ENCODE assay signal across 1 cellular context in genomic region chr16:807345-808251, GRCh38.
A peak's percentile ranks its signal among the peaks of the same experiment; 100 is the strongest.
TF ChIP-seq lines count a peak whose summit lies in the region.

No MANE protein-coding gene starts in this region.

TF ChIP-seq in GM12878, 131 proteins besides CTCF, POLR2A, EP300 and RAD21 (continued from another document):
- TF ChIP-seq E4F1 (IDR thresholded peaks at IDR 0.05; ENCODE audit: borderline replicate concordance, partially characterized antibody) (peak; percentile 74), RFX5 (IDR thresholded peaks at IDR 0.05; ENCODE audit: low read depth, low read length) (0 out of 2 replicates have a peak, but pooled peaks have one; percentile 36), POLR2AphosphoS2 (IDR thresholded peaks at IDR 0.05; ENCODE audit: low read depth, low read length) (0 out of 2 replicates have a peak, but pooled peaks have one; percentile 47), PKNOX1 (IDR thresholded peaks at IDR 0.05) (peak; percentile 92), PRDM15 (CRISPR knock-in tag; IDR thresholded peaks at IDR 0.05) (no peak), ELK1 (IDR thresholded peaks at IDR 0.05; ENCODE audit: low read depth, low read length) (peak; percentile 88), DPF2 (IDR thresholded peaks at IDR 0.05) (peak; percentile 63), TCF12 (IDR thresholded peaks at IDR 0.05; ENCODE audit: low read depth, low read length) (no peak), YY1 (IDR thresholded peaks at IDR 0.05; ENCODE audit: low read depth, low read length) (peak; percentile 100), BCL11A (IDR thresholded peaks at IDR 0.05; ENCODE audit: low read depth, low read length) (no peak), NKRF (conservative IDR thresholded peaks at IDR 0.05) (peak; percentile 85)
TF ChIP-seq in GM12878: peak in this region for 42.
